In genomic region chr12:121423682-121424631, GRCh38 we compare ENCODE assay signal across 1 cellular context.
TF ChIP-seq lines count a peak whose summit lies in the region.

No MANE protein-coding gene starts in this region.

TF ChIP-seq in SK-N-SH, 30 proteins besides CTCF, POLR2A, EP300 and RAD21 (continued from another document):
- TF ChIP-seq IRF3 (IDR thresholded peaks at IDR 0.05; ENCODE audit: low read depth, low read length): no peak
